Comparison of ENCODE assay signal across 20 cellular contexts in the genomic region with DNA sequence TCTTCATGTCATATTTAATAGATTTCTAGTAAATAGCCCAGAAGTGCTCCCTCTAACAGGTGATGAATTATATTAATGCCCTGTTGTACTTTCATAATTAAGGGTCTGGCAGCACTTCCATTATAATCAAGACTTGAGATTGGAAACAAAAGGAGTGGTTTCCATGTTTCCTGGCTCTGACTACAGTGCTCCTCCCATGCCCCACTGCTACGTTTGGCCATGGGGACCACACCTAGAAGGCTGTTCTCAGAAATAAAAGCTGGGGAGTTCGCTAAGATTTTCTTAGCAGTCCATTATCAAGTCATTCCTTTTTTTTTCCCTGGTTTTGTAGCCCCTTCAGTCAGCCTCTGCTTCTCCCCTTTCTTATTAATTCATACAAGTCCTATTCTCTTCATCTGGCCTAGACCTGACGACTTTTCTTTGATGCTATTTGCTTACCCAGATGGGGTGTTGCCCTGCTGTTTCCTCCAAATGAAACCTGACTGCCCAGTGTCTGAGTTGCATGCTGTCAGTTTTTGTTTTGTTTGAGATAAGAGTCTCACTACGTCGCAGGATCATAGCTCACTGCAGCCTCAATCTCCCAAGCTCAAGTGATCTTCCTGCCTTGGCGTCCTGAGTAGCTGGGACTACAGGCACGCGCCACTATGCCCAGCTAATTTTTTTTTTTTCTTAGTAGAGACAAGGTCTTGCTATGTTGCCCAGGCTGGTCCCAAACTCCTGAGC.
"Had no signal": no experiment of that assay in that cellular context is flagged by ENCODE, and none has a peak within 500 bp of the region (broad histone marks: within the 10 kb centered on the region; RNA-seq: fewer than 3 reads in every experiment).

No MANE protein-coding gene starts in this region.

- H3K36me3 Mint-ChIP-seq: brain, mesothelial cell of epicardium had no signal

- H3K4me3 Mint-ChIP-seq: activated CD4-positive, alpha-beta T cell treated with anti-CD3 and anti-CD28 coated beads, Interleukin-2, amount 10 ng/mL, durations not matched to agents 7 days and 5 days; activated CD8-positive, alpha-beta T cell treated with anti-CD3 and anti-CD28 coated beads, Interleukin-2, amount 10 ng/mL, durations not matched to agents 7 days and 5 days; activated naive CD8-positive, alpha-beta T cell treated with anti-CD3 and anti-CD28 coated beads, Interleukin-2, amount 50 U/mL, for 24 hours; activated T-cell treated with anti-CD3 and anti-CD28 coated beads, Interleukin-2, amount 50 U/mL, for 24 hours; brain; mesothelial cell of epicardium had no signal

- ATAC-seq: activated CD8-positive, alpha-beta T cell treated with anti-CD3 and anti-CD28 coated beads, Interleukin-2, amount 10 ng/mL, durations not matched to agents 7 days and 5 days; activated naive CD8-positive, alpha-beta T cell treated with anti-CD3 and anti-CD28 coated beads, Interleukin-2, amount 50 U/mL, for 24 hours had no signal

- H3K36me3 ChIP-seq: thyroid gland had no signal

- H3K9me3 ChIP-seq: thyroid gland had no signal

- H3K27ac Mint-ChIP-seq: activated CD4-positive, alpha-beta T cell treated with anti-CD3 and anti-CD28 coated beads, Interleukin-2, amount 10 ng/mL, durations not matched to agents 7 days and 5 days; activated CD8-positive, alpha-beta T cell treated with anti-CD3 and anti-CD28 coated beads, Interleukin-2, amount 10 ng/mL, durations not matched to agents 7 days and 5 days; activated naive CD8-positive, alpha-beta T cell treated with anti-CD3 and anti-CD28 coated beads, Interleukin-2, amount 50 U/mL, for 24 hours; activated T-cell treated with anti-CD3 and anti-CD28 coated beads, Interleukin-2, amount 50 U/mL, for 24 hours; activated T-helper 2 cell treated with anti-CD3 and anti-CD28 coated beads, Interferon-gamma antibody, Interleukin-2, Interleukin-4, amounts not matched to agents 10 μg/mL and 5 μg/mL and 100 μg/mL, durations not matched to agents 14 hours and 24 hours and 36 hours; mesothelial cell of epicardium; progenitor cell of endocrine pancreas had no signal

- H3K9me3 Mint-ChIP-seq: activated naive CD8-positive, alpha-beta T cell treated with anti-CD3 and anti-CD28 coated beads, Interleukin-2, amount 50 U/mL, for 24 hours; activated T-cell treated with anti-CD3 and anti-CD28 coated beads, Interleukin-2, amount 50 U/mL, for 24 hours; brain; mesothelial cell of epicardium had no signal

- H3K4me3 ChIP-seq: lung, thyroid gland had no signal

- DNase-seq: activated CD4-positive, alpha-beta T cell treated with anti-CD3 and anti-CD28 coated beads, Interleukin-2, amount 10 ng/mL, durations not matched to agents 7 days and 5 days; activated CD8-positive, alpha-beta T cell treated with anti-CD3 and anti-CD28 coated beads, Interleukin-2, amount 10 ng/mL, durations not matched to agents 7 days and 5 days; activated naive CD4-positive, alpha-beta T cell treated with Interleukin-2 at 50 U/mL for 16 hours; activated naive CD8-positive, alpha-beta T cell treated with anti-CD3 and anti-CD28 coated beads, Interleukin-2, amount 50 U/mL, for 24 hours; activated T-cell treated with anti-CD3 and anti-CD28 coated beads, Interleukin-2, amount 50 U/mL, for 24 hours; anterior cingulate cortex; caudate nucleus; foreskin fibroblast; hypothalamus; stimulated activated CD4-positive, alpha-beta T cell treated with anti-CD3 and anti-CD28 coated beads, Interleukin-12 subunit alpha, Interleukin-12 subunit beta, amount 100 ng/mL, for 4 hours; stimulated activated CD4-positive, alpha-beta T cell treated with anti-CD3 and anti-CD28 coated beads, Interleukin-1b, Interleukin-23, amount 100 ng/mL, for 48 hours; stimulated activated CD8-positive, alpha-beta memory T cell treated with anti-CD3 and anti-CD28 coated beads, Interleukin-4, amount 100 ng/mL, for 48 hours; stimulated activated naive CD4-positive, alpha-beta T cell treated with Interleukin-2 at 50 U/mL for 16 hours; thyroid gland had no signal

- H3K27me3 Mint-ChIP-seq: activated CD4-positive, alpha-beta T cell treated with anti-CD3 and anti-CD28 coated beads, Interleukin-2, amount 10 ng/mL, durations not matched to agents 7 days and 5 days; activated naive CD8-positive, alpha-beta T cell treated with anti-CD3 and anti-CD28 coated beads, Interleukin-2, amount 50 U/mL, for 24 hours; activated T-cell treated with anti-CD3 and anti-CD28 coated beads, Interleukin-2, amount 50 U/mL, for 24 hours; brain; progenitor cell of endocrine pancreas had no signal

- H3K27me3 ChIP-seq: thyroid gland had no signal

- H3K27ac ChIP-seq: epithelial cell of prostate, thyroid gland had no signal
